In the genomic region with DNA sequence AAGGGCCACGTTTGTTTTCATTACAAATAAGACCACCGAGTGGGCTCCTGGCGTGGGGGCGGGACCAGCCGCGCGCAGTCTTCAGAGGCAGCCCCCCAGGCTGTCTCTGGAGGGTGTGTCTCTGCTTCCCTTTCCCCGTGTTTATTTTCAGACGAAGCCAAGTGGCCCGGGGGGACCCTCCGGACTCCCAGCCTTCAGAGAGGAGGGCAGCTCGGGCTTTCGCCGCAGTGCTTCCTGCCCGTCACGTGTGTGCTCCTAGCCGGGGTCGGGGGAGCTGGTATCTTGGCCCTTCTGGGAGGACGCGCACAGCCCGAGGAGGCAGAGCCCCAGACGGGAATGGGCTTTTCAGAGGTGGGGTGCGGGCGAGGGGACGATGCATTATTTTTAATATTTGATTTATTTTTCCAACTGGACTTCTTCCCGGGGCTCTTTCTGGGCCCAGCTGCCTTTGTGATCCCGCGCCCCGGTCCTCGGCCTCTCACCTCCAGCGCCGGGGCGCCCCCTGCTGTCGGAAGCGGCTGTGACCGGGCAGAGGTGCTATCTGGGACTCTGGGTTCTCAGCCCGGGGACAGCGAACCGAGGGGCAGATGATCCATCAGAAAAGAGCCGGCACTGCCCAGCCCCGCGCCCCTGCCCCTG, we compare ENCODE assay signal across 8 cellular contexts.
DNase-seq lines count a peak whose midpoint lies in the region; ATAC-seq and TF ChIP-seq lines count a peak whose summit lies in the region.

No MANE protein-coding gene starts in this region.

- ATAC-seq in GM21576 (IDR thresholded peaks at IDR 0.05; ENCODE audit: unreplicated experiment): peak; percentile 70
- ATAC-seq in thoracic aorta (ENCODE audit: insufficient number of reproducible peaks, low FRiP score, low read depth): peak; percentile 77

- H3K27me3 Mint-ChIP-seq in activated naive CD4-positive, alpha-beta T cell treated with anti-CD3 and anti-CD28 coated beads, Interleukin-2, amount 10 ng/mL, durations not matched to agents 7 days and 5 days: peaks cover 43% of the 10 kb centered on the region
- H3K27me3 Mint-ChIP-seq in osteocyte (ENCODE audit: unreplicated experiment): no peaks in the 10 kb centered on the region

- peak; percentile 85 for TF ChIP-seq CTCF in LNCAP (IDR thresholded peaks at IDR 0.05)
- TF ChIP-seq CTCF in osteocyte (IDR thresholded peaks at IDR 0.05): peak; percentile 92
- peak; percentile 87 for TF ChIP-seq CTCF in thoracic aorta (IDR thresholded peaks at IDR 0.05)

- CTCF ChIA-PET in activated naive CD4-positive, alpha-beta T cell treated with anti-CD3 and anti-CD28 coated beads, Interleukin-2, amount 10 ng/mL, durations not matched to agents 7 days and 5 days (lab: Charles Lee): interaction anchor here (0.7 to 5.6 kb wide), 19 partner anchors 10 to 815 kb away, joined by 3 to 80 read pairs (median 4); partner anchors contain the start of genes CGNL1 and TCF12

- no peaks in the 10 kb centered on the region for H3K36me3 Mint-ChIP-seq in activated naive CD4-positive, alpha-beta T cell treated with anti-CD3 and anti-CD28 coated beads, Interleukin-2, amount 10 ng/mL, durations not matched to agents 7 days and 5 days
- no peaks in the 10 kb centered on the region for H3K36me3 Mint-ChIP-seq in osteocyte (ENCODE audit: unreplicated experiment)

- no peaks in the 10 kb centered on the region for H3K9me3 ChIP-seq in thoracic aorta

- H3K4me3 ChIP-seq in thoracic aorta: peak overlapping the region; percentile 88

- H3K36me3 ChIP-seq in thoracic aorta: no peaks in the 10 kb centered on the region

- intact Hi-C loops in head of caudate nucleus (cut with DNase I): loop anchor here (2.0 to 10.0 kb wide), 2 partner anchors 72 to 160 kb away; no protein-coding TSS in a partner anchor

- peak overlapping the region; percentile 53 for H3K4me3 Mint-ChIP-seq in activated naive CD4-positive, alpha-beta T cell treated with anti-CD3 and anti-CD28 coated beads, Interleukin-2, amount 10 ng/mL, durations not matched to agents 7 days and 5 days
- H3K4me3 Mint-ChIP-seq in osteocyte (ENCODE audit: unreplicated experiment): peak overlapping the region; percentile 77

- H3K9me3 Mint-ChIP-seq in activated naive CD4-positive, alpha-beta T cell treated with anti-CD3 and anti-CD28 coated beads, Interleukin-2, amount 10 ng/mL, durations not matched to agents 7 days and 5 days: no peaks in the 10 kb centered on the region
- H3K9me3 Mint-ChIP-seq in osteocyte (ENCODE audit: unreplicated experiment): no peaks in the 10 kb centered on the region

- in situ Hi-C loops in Caki2 (cut with HindIII; ENCODE audit: low pct_unique_long_range_greater_than_20kb, low sequenced_read_pairs) (no loop called here), SK-MEL-5 (cut with HindIII; ENCODE audit: low pct_unique_long_range_greater_than_20kb, low sequenced_read_pairs) (no loop called here)

- no peak overlapping the region for H3K27ac ChIP-seq in thoracic aorta

- no peaks in the 10 kb centered on the region for H3K27me3 ChIP-seq in thoracic aorta (replicated peaks; ENCODE audit: insufficient read depth)

- peak; percentile 60 for DNase-seq in Caki2 (ENCODE audit: low read depth)
- peak; percentile 77 for DNase-seq in SK-MEL-5 (ENCODE audit: low read depth, low spot score)
- DNase-seq in activated naive CD4-positive, alpha-beta T cell treated with anti-CD3 and anti-CD28 coated beads, Interleukin-2, amount 10 ng/mL, durations not matched to agents 7 days and 5 days: peak; percentile 87
- peak; percentile 71 to 97 (median 90) for DNase-seq in head of caudate nucleus
- DNase-seq in osteocyte (ENCODE audit: extremely low spot score, unreplicated experiment): peak; percentile 92
- DNase-seq in thoracic aorta (ENCODE audit: low spot score): peak; percentile 68

- peaks cover 5% of the 10 kb centered on the region for H3K4me1 Mint-ChIP-seq in activated naive CD4-positive, alpha-beta T cell treated with anti-CD3 and anti-CD28 coated beads, Interleukin-2, amount 10 ng/mL, durations not matched to agents 7 days and 5 days
- peaks cover 21% of the 10 kb centered on the region for H3K4me1 Mint-ChIP-seq in osteocyte (ENCODE audit: unreplicated experiment)

- peak overlapping the region; percentile 64 for H3K27ac Mint-ChIP-seq in activated naive CD4-positive, alpha-beta T cell treated with anti-CD3 and anti-CD28 coated beads, Interleukin-2, amount 10 ng/mL, durations not matched to agents 7 days and 5 days
- peak overlapping the region; percentile 89 for H3K27ac Mint-ChIP-seq in osteocyte (ENCODE audit: unreplicated experiment)

- peaks cover 0 to 14% of the 10 kb centered on the region in 2 donors for H3K4me1 ChIP-seq in thoracic aorta (ENCODE audit: control insufficient read depth in 1 of 2, low read depth in 2 of 2)
